Comparison of ENCODE assay signal across 7 cellular contexts in genomic region chr6:159110013-159110412, GRCh38. TPM values are rescaled to one million over a fixed set of nuclear protein-coding genes. Genes with fewer than 3 reads are reported as not detected.
DNase-seq lines count a peak whose midpoint lies in the region; ATAC-seq and TF ChIP-seq lines count a peak whose summit lies in the region.

No MANE protein-coding gene starts in this region.

- ATAC-seq in HG03139 (IDR thresholded peaks at IDR 0.05; ENCODE audit: unreplicated experiment): no peak

- H3K4me3 ChIP-seq in H7 (ENCODE audit: insufficient read depth, low read depth, low read length): no peak overlapping the region

- no peak for TF ChIP-seq POLR2A in erythroblast (IDR thresholded peaks at IDR 0.05; ENCODE audit: low read length)

- no peaks in the 10 kb centered on the region for H3K36me3 ChIP-seq in H7 (replicated peaks; ENCODE audit: control insufficient read depth, insufficient read depth, low read length)

- DNase-seq in DMS 273 (lab: John Stamatoyannopoulos, UW; ENCODE audit: unreplicated experiment) (peak; percentile 88), H7 (peak; percentile 74), RPMI7951 (ENCODE audit: low read depth) (peak; percentile 61), erythroblast (lab: John Stamatoyannopoulos, UW) (peak; percentile 54 to 66), renal cortical epithelial cell (ENCODE audit: low read depth) (peak; percentile 39), occipital lobe (lab: John Stamatoyannopoulos, UW) (no peak)

- H3K27me3 ChIP-seq in H7 (ENCODE audit: control insufficient read depth, insufficient read depth, low read length): no peaks in the 10 kb centered on the region

RNA-seq across cellular contexts. Expression of gene FNDC1, which starts 59.2 kb away (rescaled TPM):
- 0.11 TPM in 1 of 2 replicates, not detected in the other for total RNA-seq in H7 (2014; rRNA removed; shearing (Covaris generic))
- total RNA-seq in RPMI7951 (2014; rRNA removed; shearing (Covaris generic)): not detected in 2 replicates
- 0.10 TPM in 1 of 2 replicates, not detected in the other for total RNA-seq in renal cortical epithelial cell
- total RNA-seq in occipital lobe: 1.1 TPM
